In the genomic region with DNA sequence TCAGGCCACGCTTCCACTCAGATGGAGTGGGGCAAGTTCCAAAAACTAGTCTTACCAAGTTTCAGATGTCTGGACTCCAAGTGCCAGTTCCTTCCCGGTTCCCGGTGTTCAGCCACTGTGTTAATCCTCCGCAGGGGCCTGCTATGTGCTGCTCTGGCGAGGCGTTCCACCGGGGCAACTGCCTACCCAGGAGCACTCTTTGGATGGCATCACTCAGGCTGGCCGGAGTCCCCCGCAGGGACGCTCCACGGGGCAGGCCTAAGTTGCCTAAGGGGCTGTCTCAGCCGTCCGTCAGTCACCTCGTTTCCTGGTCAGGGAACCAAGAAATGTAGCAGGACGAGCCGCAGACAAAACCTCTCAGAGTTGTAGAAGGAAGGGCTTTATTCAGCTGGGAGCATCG, we compare ENCODE assay signal across 14 cellular contexts. TPM values are rescaled to one million over a fixed set of nuclear protein-coding genes. Genes with fewer than 3 reads are reported as not detected.
A peak's percentile ranks its signal among the peaks of the same experiment; 100 is the strongest.
DNase-seq lines count a peak whose midpoint lies in the region; ATAC-seq and TF ChIP-seq lines count a peak whose summit lies in the region.
"Had no signal": no experiment of that assay in that cellular context is flagged by ENCODE, and none has a peak within 500 bp of the region (broad histone marks: within the 10 kb centered on the region; RNA-seq: fewer than 3 reads in every experiment).

No MANE protein-coding gene starts in this region.

- H3K9me3 ChIP-seq in neural progenitor cell (ENCODE audit: low read depth) = peaks cover 1% of the 10 kb centered on the region
- no peaks in the 10 kb centered on the region for H3K9me3 ChIP-seq in esophagus muscularis mucosa

- CTCF ChIA-PET in WTC11 (lab: Charles Lee) = no interaction called here

- WGBS in esophagus muscularis mucosa = 85% methylated on average over 10 of the region's 17 CpGs

- H3K9me3 Mint-ChIP-seq in activated CD4-positive, alpha-beta T cell treated with anti-CD3 and anti-CD28 coated beads, Interleukin-2, amount 10 ng/mL, durations not matched to agents 24 days and 14 days = no peaks in the 10 kb centered on the region
- H3K9me3 Mint-ChIP-seq in WTC11 (peaks cover 10% of the 10 kb centered on the region), neural progenitor cell (no peaks in the 10 kb centered on the region)

- ATAC-seq in WTC11 (peak; percentile 27), GM21717 (IDR thresholded peaks at IDR 0.05; ENCODE audit: unreplicated experiment) (no peak), GM18909 (IDR thresholded peaks at IDR 0.05; ENCODE audit: poor library complexity, unreplicated experiment) (no peak)
- ATAC-seq: left lobe of liver had no signal

- H3K4me1 Mint-ChIP-seq in activated CD4-positive, alpha-beta T cell treated with anti-CD3 and anti-CD28 coated beads, Interleukin-2, amount 10 ng/mL, durations not matched to agents 24 days and 14 days = peaks cover 16% of the 10 kb centered on the region
- H3K4me1 Mint-ChIP-seq in WTC11 (peaks cover 55% of the 10 kb centered on the region), neural progenitor cell (peaks cover 13% of the 10 kb centered on the region)

- peaks cover 67% of the 10 kb centered on the region for H3F3A ChIP-seq in neural progenitor cell (ENCODE audit: low read depth)

- TF ChIP-seq EP300 in esophagus muscularis mucosa (IDR thresholded peaks at IDR 0.05) = no peak

- intact Hi-C loops in activated CD4-positive, alpha-beta T cell treated with anti-CD3 and anti-CD28 coated beads, Interleukin-2, amount 10 ng/mL, durations not matched to agents 24 days and 14 days (cut with micrococcal nuclease) = no loop called here
- intact Hi-C loops in esophagus muscularis mucosa (cut with DNase I) = no loop called here

- no peak overlapping the region for H3K4me2 ChIP-seq in neural progenitor cell

- no peak for TF ChIP-seq CTCF in WTC11 (IDR thresholded peaks at IDR 0.05)
- TF ChIP-seq CTCF in neural progenitor cell (IDR thresholded peaks at IDR 0.05) = no peak
- no peak for TF ChIP-seq CTCF in esophagus muscularis mucosa (IDR thresholded peaks at IDR 0.05)

- H3K27me3 ChIP-seq in neural progenitor cell (no peaks in the 10 kb centered on the region), esophagus muscularis mucosa (no peaks in the 10 kb centered on the region)
- H3K27me3 ChIP-seq: heart left ventricle had no signal

- no peak overlapping the region for H3K4me3 ChIP-seq in neural progenitor cell
- H3K4me3 ChIP-seq in esophagus muscularis mucosa = no peak overlapping the region
- H3K4me3 ChIP-seq: heart left ventricle had no signal

- no peak overlapping the region for H3K9ac ChIP-seq in neural progenitor cell

- H3K27ac ChIP-seq in neural progenitor cell (peak overlapping the region; percentile 86), esophagus muscularis mucosa (replicated peaks in 1 of 4) (no peak overlapping the region)
- H3K27ac ChIP-seq: heart left ventricle, WERI-Rb-1 had no signal

- H3K4me1 ChIP-seq in neural progenitor cell = peaks cover 36% of the 10 kb centered on the region
- peaks cover 10 to 27% (median 14%) of the 10 kb centered on the region in 4 donors for H3K4me1 ChIP-seq in esophagus muscularis mucosa

- H3K27me3 Mint-ChIP-seq in activated CD4-positive, alpha-beta T cell treated with anti-CD3 and anti-CD28 coated beads, Interleukin-2, amount 10 ng/mL, durations not matched to agents 24 days and 14 days = no peaks in the 10 kb centered on the region
- H3K27me3 Mint-ChIP-seq in WTC11 (ENCODE audit: low read depth) (no peaks in the 10 kb centered on the region), neural progenitor cell (ENCODE audit: insufficient read depth, low read depth) (no peaks in the 10 kb centered on the region)

- H3K79me2 ChIP-seq in neural progenitor cell (ENCODE audit: low read depth) = peaks cover 29% of the 10 kb centered on the region

- no peak overlapping the region for H3K4me3 Mint-ChIP-seq in activated CD4-positive, alpha-beta T cell treated with anti-CD3 and anti-CD28 coated beads, Interleukin-2, amount 10 ng/mL, durations not matched to agents 24 days and 14 days
- no peak overlapping the region for H3K4me3 Mint-ChIP-seq in WTC11
- H3K4me3 Mint-ChIP-seq in neural progenitor cell = no peak overlapping the region

- POLR2A ChIA-PET in WTC11 (lab: Charles Lee) = interaction anchor here (0.7 kb wide), 1 partner anchor 24 kb away, joined by 3 read pairs; no protein-coding TSS in a partner anchor

- TF ChIP-seq POLR2A in GM18526 (IDR thresholded peaks at IDR 0.05; ENCODE audit: extremely low read depth, insufficient read length) = peak; percentile 20
- no peak for TF ChIP-seq POLR2A in esophagus muscularis mucosa (IDR thresholded peaks at IDR 0.05; ENCODE audit: low read depth)

- H2AFZ ChIP-seq in neural progenitor cell (replicated peaks) = no peak overlapping the region

- H4K20me1 ChIP-seq in neural progenitor cell (ENCODE audit: low read depth) = peaks cover 15% of the 10 kb centered on the region

- H3K36me3 Mint-ChIP-seq in activated CD4-positive, alpha-beta T cell treated with anti-CD3 and anti-CD28 coated beads, Interleukin-2, amount 10 ng/mL, durations not matched to agents 24 days and 14 days (ENCODE audit: low read depth) = peaks cover 70% of the 10 kb centered on the region
- H3K36me3 Mint-ChIP-seq in WTC11 (peaks cover 48% of the 10 kb centered on the region), neural progenitor cell (peaks cover 48% of the 10 kb centered on the region)

- DNase-seq in activated CD4-positive, alpha-beta T cell treated with anti-CD3 and anti-CD28 coated beads, Interleukin-2, amount 50 U/mL, for 48 hours = peak; percentile 15 to 25
- DNase-seq in activated CD4-positive, alpha-beta T cell treated with anti-CD3 and anti-CD28 coated beads, Interleukin-2, amount 10 ng/mL, durations not matched to agents 24 days and 14 days = no peak
- DNase-seq in WTC11 (ENCODE audit: low spot score) (peak; percentile 26), neural progenitor cell (ENCODE audit: low spot score) (peak; percentile 31), esophagus muscularis mucosa (ENCODE audit: extremely low spot score) (no peak)
- DNase-seq: NCI-H1417, NCI-H510A treated with DMSO at 0.1 percent for 48 hours, SIG-M5, WERI-Rb-1 had no signal

- H3K36me3 ChIP-seq in neural progenitor cell (peaks cover 24% of the 10 kb centered on the region), esophagus muscularis mucosa (peaks cover 23 to 43% (median 37%) of the 10 kb centered on the region in 4 donors)

- no peak overlapping the region for H3K27ac Mint-ChIP-seq in activated CD4-positive, alpha-beta T cell treated with anti-CD3 and anti-CD28 coated beads, Interleukin-2, amount 10 ng/mL, durations not matched to agents 24 days and 14 days
- H3K27ac Mint-ChIP-seq in WTC11 (peak overlapping the region; percentile 97), neural progenitor cell (no peak overlapping the region)

TF ChIP-seq in WTC11, 78 proteins besides CTCF, POLR2A, EP300 and RAD21:
- TF ChIP-seq, protein P1, sequence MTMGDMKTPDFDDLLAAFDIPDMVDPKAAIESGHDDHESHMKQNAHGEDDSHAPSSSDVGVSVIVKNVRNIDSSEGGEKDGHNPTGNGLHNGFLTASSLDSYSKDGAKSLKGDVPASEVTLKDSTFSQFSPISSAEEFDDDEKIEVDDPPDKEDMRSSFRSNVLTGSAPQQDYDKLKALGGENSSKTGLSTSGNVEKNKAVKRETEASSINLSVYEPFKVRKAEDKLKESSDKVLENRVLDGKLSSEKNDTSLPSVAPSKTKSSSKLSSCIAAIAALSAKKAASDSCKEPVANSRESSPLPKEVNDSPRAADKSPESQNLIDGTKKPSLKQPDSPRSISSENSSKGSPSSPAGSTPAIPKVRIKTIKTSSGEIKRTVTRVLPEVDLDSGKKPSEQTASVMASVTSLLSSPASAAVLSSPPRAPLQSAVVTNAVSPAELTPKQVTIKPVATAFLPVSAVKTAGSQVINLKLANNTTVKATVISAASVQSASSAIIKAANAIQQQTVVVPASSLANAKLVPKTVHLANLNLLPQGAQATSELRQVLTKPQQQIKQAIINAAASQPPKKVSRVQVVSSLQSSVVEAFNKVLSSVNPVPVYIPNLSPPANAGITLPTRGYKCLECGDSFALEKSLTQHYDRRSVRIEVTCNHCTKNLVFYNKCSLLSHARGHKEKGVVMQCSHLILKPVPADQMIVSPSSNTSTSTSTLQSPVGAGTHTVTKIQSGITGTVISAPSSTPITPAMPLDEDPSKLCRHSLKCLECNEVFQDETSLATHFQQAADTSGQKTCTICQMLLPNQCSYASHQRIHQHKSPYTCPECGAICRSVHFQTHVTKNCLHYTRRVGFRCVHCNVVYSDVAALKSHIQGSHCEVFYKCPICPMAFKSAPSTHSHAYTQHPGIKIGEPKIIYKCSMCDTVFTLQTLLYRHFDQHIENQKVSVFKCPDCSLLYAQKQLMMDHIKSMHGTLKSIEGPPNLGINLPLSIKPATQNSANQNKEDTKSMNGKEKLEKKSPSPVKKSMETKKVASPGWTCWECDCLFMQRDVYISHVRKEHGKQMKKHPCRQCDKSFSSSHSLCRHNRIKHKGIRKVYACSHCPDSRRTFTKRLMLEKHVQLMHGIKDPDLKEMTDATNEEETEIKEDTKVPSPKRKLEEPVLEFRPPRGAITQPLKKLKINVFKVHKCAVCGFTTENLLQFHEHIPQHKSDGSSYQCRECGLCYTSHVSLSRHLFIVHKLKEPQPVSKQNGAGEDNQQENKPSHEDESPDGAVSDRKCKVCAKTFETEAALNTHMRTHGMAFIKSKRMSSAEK (CRISPR knock-in tag; IDR thresholded peaks at IDR 0.05; ENCODE audit: borderline replicate concordance) = peak; percentile 13; the same call in 1 of the 2 replicates
- TF ChIP-seq GTF2I (CRISPR knock-in tag; conservative IDR thresholded peaks at IDR 0.05) (no peak), SMAD4 (CRISPR knock-in tag; IDR thresholded peaks at IDR 0.05) (no peak), ZNF671 (CRISPR knock-in tag; IDR thresholded peaks at IDR 0.05) (0 out of 2 replicates have a peak, but pooled peaks have one; percentile 8)

RNA-seq across cellular contexts. Expression of a gene that starts 5.2 kb away (rescaled TPM):
- 2,481 and 2,489 TPM in 2 replicates for total RNA-seq in activated CD4-positive, alpha-beta T cell treated with anti-CD3 and anti-CD28 coated beads, Interleukin-2, amount 10 ng/mL, durations not matched to agents 24 days and 14 days
- total RNA-seq in WTC11 (2021) (2,589 to 2,799 TPM (median 2,697 TPM) in 3 replicates), neural progenitor cell (ENCODE audit: low replicate concordance) (5,433 and 6,020 TPM in 2 replicates), esophagus muscularis mucosa (1,000 to 10,000 TPM; 2,601 to 3,337 (median 2,967) TPM)

Comparison
In these comparisons a context has a peak if more than half of its experiments do, and no peak if none do; other contexts are left out.
1. DNase-seq: peak in activated CD4-positive, alpha-beta T cell treated with anti-CD3 and anti-CD28 coated beads, Interleukin-2, amount 50 U/mL, for 48 hours (2 of 2), WTC11 (single experiment) and neural progenitor cell (single experiment); none in activated CD4-positive, alpha-beta T cell treated with anti-CD3 and anti-CD28 coated beads, Interleukin-2, amount 10 ng/mL, durations not matched to agents 24 days and 14 days (single experiment) and esophagus muscularis mucosa (single experiment).